In the genomic region with DNA sequence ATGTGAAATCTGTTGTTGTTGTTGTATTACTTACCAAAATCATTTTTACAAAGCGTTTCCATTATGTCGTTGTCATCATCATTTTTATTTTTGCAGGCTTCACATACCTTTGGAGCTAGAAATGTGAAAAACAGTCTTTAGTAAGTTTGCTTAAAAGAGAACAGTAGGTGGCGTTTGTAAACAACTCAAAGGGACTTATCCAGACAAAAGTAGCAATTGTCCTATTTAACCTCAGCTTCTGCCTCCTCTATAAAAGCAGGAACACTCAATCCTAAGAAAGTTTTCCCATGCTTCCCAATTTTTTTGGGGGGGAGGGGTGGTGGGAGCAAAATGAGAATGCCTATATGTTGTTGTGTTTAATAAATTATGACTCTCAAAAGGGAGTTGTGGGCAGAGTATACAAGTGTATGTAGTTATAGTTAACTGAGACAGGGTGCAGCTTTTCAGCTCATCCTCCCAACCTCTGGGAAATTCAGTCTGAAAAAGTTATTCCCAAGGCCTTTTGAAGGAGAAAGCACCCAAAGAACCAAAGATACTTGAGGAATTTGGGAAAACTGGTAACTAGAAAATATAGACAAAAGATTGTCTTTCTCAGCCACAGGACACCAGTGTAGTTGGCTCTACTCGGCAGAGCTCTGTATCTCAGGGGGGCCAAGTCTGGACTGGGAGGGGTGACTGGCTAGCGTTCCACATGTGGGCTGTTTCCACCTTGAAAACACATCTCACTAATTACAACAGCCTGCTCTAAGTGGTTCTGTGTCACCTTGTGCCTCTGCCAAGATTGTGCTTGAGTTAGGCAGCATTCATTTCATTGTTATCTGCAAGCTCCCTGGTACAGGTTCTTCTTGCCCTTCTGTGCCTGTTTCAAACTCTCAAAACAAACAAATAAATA, we compare ENCODE assay signal across 9 cellular contexts. TPM values are rescaled to one million over a fixed set of nuclear protein-coding genes. Genes with fewer than 3 reads are reported as not detected.
A peak's percentile ranks its signal among the peaks of the same experiment; 100 is the strongest.
DNase-seq lines count a peak whose midpoint lies in the region; ATAC-seq and TF ChIP-seq lines count a peak whose summit lies in the region.
"Had no signal": no experiment of that assay in that cellular context is flagged by ENCODE, and none has a peak within 500 bp of the region (broad histone marks: within the 10 kb centered on the region; RNA-seq: fewer than 3 reads in every experiment).

No MANE protein-coding gene starts in this region.

- 33% methylated on average over 5 of the region's 5 CpGs for WGBS in smooth muscle cell (ENCODE audit: low lambda C conversion rate)

- H3F3A ChIP-seq in OCI-LY1 (ENCODE audit: insufficient read depth, low read length) (no peaks in the 10 kb centered on the region), smooth muscle cell (ENCODE audit: low read depth) (peaks cover 6% of the 10 kb centered on the region)

- H2AFZ ChIP-seq in OCI-LY1 (ENCODE audit: low read length) (no peak overlapping the region), smooth muscle cell (ENCODE audit: low read depth) (no peak overlapping the region)

- no peak for TF ChIP-seq POLR2A in erythroblast (IDR thresholded peaks at IDR 0.05; ENCODE audit: low read length)

- H3K4me2 ChIP-seq in OCI-LY1 (ENCODE audit: low read length) (no peak overlapping the region), smooth muscle cell (no peak overlapping the region)

- H3K9me3 ChIP-seq in OCI-LY1 (ENCODE audit: low read length), result no peaks in the 10 kb centered on the region
- H3K9me3 ChIP-seq in smooth muscle cell (replicated peaks; ENCODE audit: low read depth), result no peaks in the 10 kb centered on the region

- H3K27ac ChIP-seq in OCI-LY1 (ENCODE audit: low read depth, low read length, poor library complexity, severe bottlenecking) (no peak overlapping the region), smooth muscle cell (ENCODE audit: low read depth) (no peak overlapping the region)

- H3K4me3 ChIP-seq in OCI-LY1 (ENCODE audit: low read depth, low read length, poor library complexity, severe bottlenecking), result no peak overlapping the region
- no peak overlapping the region for H3K4me3 ChIP-seq in smooth muscle cell

- H3K4me1 ChIP-seq in OCI-LY1 (ENCODE audit: insufficient read depth, low read length, severe bottlenecking) (no peaks in the 10 kb centered on the region), smooth muscle cell (ENCODE audit: low read depth) (peaks cover 35% of the 10 kb centered on the region)

- TF ChIP-seq CTCF in OCI-LY1 (IDR thresholded peaks at IDR 0.05; ENCODE audit: low read length) (peak; percentile 59), smooth muscle cell (IDR thresholded peaks at IDR 0.05; ENCODE audit: borderline replicate concordance, insufficient read depth, poor library complexity, severe bottlenecking) (peak; percentile 45)

- no peak for ATAC-seq in HG03175 (IDR thresholded peaks at IDR 0.05; ENCODE audit: unreplicated experiment)
- ATAC-seq in GM21619 (IDR thresholded peaks at IDR 0.05; ENCODE audit: unreplicated experiment), result no peak

- H3K27me3 ChIP-seq in OCI-LY1 (ENCODE audit: insufficient read depth, low read length) (no peaks in the 10 kb centered on the region), smooth muscle cell (ENCODE audit: low read depth) (peaks cover 58% of the 10 kb centered on the region)

- H4K20me1 ChIP-seq in OCI-LY1 (ENCODE audit: insufficient read depth, low read length) (no peaks in the 10 kb centered on the region), smooth muscle cell (ENCODE audit: low read depth) (no peaks in the 10 kb centered on the region)

- H3K9me2 ChIP-seq in OCI-LY1 (ENCODE audit: low read depth, low read length), result no peaks in the 10 kb centered on the region

- DNase-seq in NOMO-1 treated with DMSO at 0.1 percent for 48 hours (lab: John Stamatoyannopoulos, UW; ENCODE audit: unreplicated experiment) (peak; percentile 51), NOMO-1 treated with dmso at 0.1 percent for 144 hours (lab: John Stamatoyannopoulos, UW; ENCODE audit: unreplicated experiment) (no peak), erythroblast (lab: John Stamatoyannopoulos, UW) (peak; percentile 25 to 41), smooth muscle cell (lab: John Stamatoyannopoulos, UW; ENCODE audit: unreplicated experiment) (no peak), ureter (ENCODE audit: low spot score) (no peak)
- DNase-seq: activated T-cell treated with anti-CD3 and anti-CD28 coated beads, Interleukin-2, amount 50 U/mL, for 72 hours had no signal

- H3K79me2 ChIP-seq in OCI-LY1 (ENCODE audit: insufficient read depth, low read length) (no peaks in the 10 kb centered on the region), smooth muscle cell (ENCODE audit: low read depth) (no peaks in the 10 kb centered on the region)

- no peak overlapping the region for H3K9ac ChIP-seq in OCI-LY1 (ENCODE audit: low read length)
- H3K9ac ChIP-seq in smooth muscle cell (ENCODE audit: low read depth), result no peak overlapping the region

- no peaks in the 10 kb centered on the region for H3K36me3 ChIP-seq in OCI-LY1 (ENCODE audit: insufficient read depth, low read length)
- no peaks in the 10 kb centered on the region for H3K36me3 ChIP-seq in smooth muscle cell (ENCODE audit: low read depth)

RNA-seq across cellular contexts. Expression of gene SFRP2, which starts 2.8 kb away (rescaled TPM):
- total RNA-seq in smooth muscle cell, result 0.67 and 1.3 TPM in 2 replicates
- polyA plus RNA-seq in smooth muscle cell, result 0.49 and 0.76 TPM in 2 replicates
- total RNA-seq in ureter, result 13.3 TPM
- total RNA-seq: activated T-cell treated with anti-CD3 and anti-CD28 coated beads, Interleukin-2, amount 50 U/mL, for 72 hours had no signal

RNA-seq across cellular contexts. Expression of gene RNF175, which starts 26.3 kb away (rescaled TPM):
- total RNA-seq in smooth muscle cell (0.27 TPM in 1 of 2 replicates, not detected in the other), ureter (0.86 TPM)
- polyA plus RNA-seq in smooth muscle cell, result 0.64 and 0.87 TPM in 2 replicates

Comparison
In these comparisons a context has a peak if more than half of its experiments do, and no peak if none do; other contexts are left out.
1. DNase-seq: peak in NOMO-1 treated with DMSO at 0.1 percent for 48 hours (single experiment) and erythroblast (2 of 2); none in NOMO-1 treated with dmso at 0.1 percent for 144 hours (single experiment), smooth muscle cell (single experiment) and ureter (single experiment).